Comparison of ENCODE assay signal across 34 cellular contexts in the genomic region with DNA sequence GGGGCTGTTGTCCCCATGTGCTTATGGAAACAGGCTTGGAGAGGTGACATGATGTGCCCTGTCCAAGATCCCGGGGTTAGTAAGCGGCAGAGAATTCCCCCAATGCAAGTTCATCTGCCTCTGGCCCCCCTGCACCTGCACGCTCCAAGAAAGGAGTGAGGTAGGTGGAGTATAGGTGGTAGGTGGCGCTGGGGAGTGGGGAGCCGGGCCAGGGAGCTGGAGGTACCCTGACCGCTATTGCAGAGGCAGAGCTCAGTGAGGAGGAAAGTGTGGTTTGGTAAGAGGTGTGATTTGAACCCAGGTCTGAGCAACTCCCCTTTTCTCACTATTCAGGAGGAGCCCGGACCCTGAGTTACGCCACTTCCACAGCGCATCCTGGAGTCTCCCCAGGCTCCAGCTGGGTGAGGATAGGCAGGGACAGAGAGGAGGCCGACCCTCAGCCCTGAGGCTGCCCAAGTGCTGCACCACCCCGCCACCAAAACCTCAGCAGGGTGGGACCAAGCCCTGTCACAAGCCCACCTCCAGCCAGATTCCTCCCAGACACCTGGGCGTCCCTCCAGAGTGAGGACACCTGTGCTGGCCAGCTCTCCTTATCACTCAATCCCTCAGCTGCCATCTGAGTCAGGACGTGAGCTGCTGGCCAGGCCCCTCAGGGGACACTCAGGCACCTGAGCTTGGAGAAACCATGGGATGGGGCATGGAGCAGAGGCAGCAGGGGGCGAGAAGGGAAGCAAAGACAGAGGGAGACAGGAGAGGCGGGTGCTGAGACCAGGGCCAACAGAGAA. TPM values are rescaled to one million over a fixed set of nuclear protein-coding genes. Genes with fewer than 3 reads are reported as not detected.
A peak's percentile ranks its signal among the peaks of the same experiment; 100 is the strongest.
DNase-seq lines count a peak whose midpoint lies in the region; ATAC-seq, FAIRE-seq and TF ChIP-seq lines count a peak whose summit lies in the region.
"Had no signal": no experiment of that assay in that cellular context is flagged by ENCODE, and none has a peak within 500 bp of the region (broad histone marks: within the 10 kb centered on the region; RNA-seq: fewer than 3 reads in every experiment).

No MANE protein-coding gene starts in this region.

- peaks cover 7% of the 10 kb centered on the region for H3F3A ChIP-seq in neural progenitor cell (ENCODE audit: low read depth)

- CTCF ChIA-PET in A549 (lab: Yijun Ruan, JAX) = interaction anchor here (0.8 to 1.9 kb wide), 4 partner anchors 10 to 27 kb away, joined by 3 to 4 read pairs (median 4); no protein-coding TSS in a partner anchor

- no peak overlapping the region for H3K4me3 Mint-ChIP-seq in neural progenitor cell
- H3K4me3 Mint-ChIP-seq: activated naive CD8-positive, alpha-beta T cell treated with anti-CD3 and anti-CD28 coated beads, Interleukin-2, amount 50 U/mL, for 24 hours; activated T-cell treated with anti-CD3 and anti-CD28 coated beads, Interleukin-2, amount 50 U/mL, for 72 hours; CD4-positive, alpha-beta T cell; stimulated activated naive B cell treated with anti-CD40 and anti-IgM and Interleukin-4, amounts not matched to agents 10 μg/mL and 1 μg/mL and 100 μg/mL, for 72 hours; T-helper 2 cell treated with Interferon-gamma antibody and Interleukin-4, amounts not matched to agents 5 μg/mL and 100 μg/mL, for 36 hours had no signal

- H3K4me3 ChIP-seq in A549 (no peak overlapping the region), WERI-Rb-1 (ENCODE audit: low read depth, low read length) (no peak overlapping the region), neural progenitor cell (no peak overlapping the region)
- H3K4me3 ChIP-seq: colonic mucosa, left lung, psoas muscle, uterus had no signal

- H3K27ac ChIP-seq in A549 = no peak overlapping the region
- H3K27ac ChIP-seq in WERI-Rb-1 = peak overlapping the region; percentile 1; the same call in 1 of the 2 replicates
- peak overlapping the region; percentile 50 for H3K27ac ChIP-seq in neural progenitor cell
- H3K27ac ChIP-seq: colonic mucosa, left lung, psoas muscle, uterus had no signal

- H3K4me1 Mint-ChIP-seq in neural progenitor cell = peaks cover 29% of the 10 kb centered on the region

- H3K4me1 ChIP-seq in A549 (no peaks in the 10 kb centered on the region), neural progenitor cell (peaks cover 7% of the 10 kb centered on the region)
- H3K4me1 ChIP-seq: colonic mucosa, psoas muscle, uterus had no signal

- peaks cover 6% of the 10 kb centered on the region for H3K9me3 Mint-ChIP-seq in neural progenitor cell
- H3K9me3 Mint-ChIP-seq: activated naive CD8-positive, alpha-beta T cell treated with anti-CD3 and anti-CD28 coated beads, Interleukin-2, amount 50 U/mL, for 24 hours; activated T-cell treated with anti-CD3 and anti-CD28 coated beads, Interleukin-2, amount 50 U/mL, for 72 hours; CD4-positive, alpha-beta T cell; T-helper 2 cell treated with Interferon-gamma antibody and Interleukin-4, amounts not matched to agents 5 μg/mL and 100 μg/mL, for 36 hours had no signal

- DNase-seq in A549 (ENCODE audit: low read depth in 1 of 2, low spot score in 1 of 2) (no peak), WERI-Rb-1 (no peak), islet precursor cell (peak; percentile 58), neural progenitor cell (ENCODE audit: low spot score) (no peak), NCI-H345 (lab: John Stamatoyannopoulos, UW) (no peak), GM12892 (ENCODE audit: insufficient read length) (no peak), H4 (ENCODE audit: low spot score) (no peak)
- DNase-seq: activated naive CD8-positive, alpha-beta T cell treated with anti-CD3 and anti-CD28 coated beads, Interleukin-2, amount 50 U/mL, for 24 hours; activated T-cell treated with anti-CD3 and anti-CD28 coated beads, Interleukin-2, amount 50 U/mL, for 72 hours; AML-193; CD4-positive, alpha-beta T cell; DMS79 treated with DMSO at 0.1 percent for 48 hours; effector memory CD4-positive, alpha-beta T cell; GF-D8; HCEC 1CT; hippocampal formation; left lung; MV-4-11; NCI-H146; NCI-H2107; NCI-H446; NCI-H774; nucleus accumbens; psoas muscle; Right ventricle myocardium superior; stimulated activated CD4-positive, alpha-beta T cell treated with anti-CD3 and anti-CD28 coated beads, Interleukin-15, amount 100 ng/mL, for 24 hours; stimulated activated naive B cell treated with anti-CD40 and anti-IgM and Interleukin-4, amounts not matched to agents 10 μg/mL and 1 μg/mL and 100 μg/mL, for 72 hours had no signal

- H3K9me3 ChIP-seq in A549 (no peaks in the 10 kb centered on the region), WERI-Rb-1 (ENCODE audit: severe bottlenecking) (no peaks in the 10 kb centered on the region), neural progenitor cell (ENCODE audit: low read depth) (no peaks in the 10 kb centered on the region)
- H3K9me3 ChIP-seq: colonic mucosa, left lung, psoas muscle, uterus had no signal

- TF ChIP-seq CTCF in A549 (IDR thresholded peaks at IDR 0.05) = no peak
- TF ChIP-seq CTCF in WERI-Rb-1 (IDR thresholded peaks at IDR 0.05; ENCODE audit: low read depth, low read length) = no peak
- no peak for TF ChIP-seq CTCF in neural progenitor cell (IDR thresholded peaks at IDR 0.05)

- TF ChIP-seq EP300 in A549 (IDR thresholded peaks at IDR 0.05) = no peak

- ATAC-seq in A549 (peak; percentile 11 to 17; a peak in 1 of 6 replicates), GM19023 (IDR thresholded peaks at IDR 0.05; ENCODE audit: unreplicated experiment) (no peak)
- ATAC-seq: activated naive CD8-positive, alpha-beta T cell treated with anti-CD3 and anti-CD28 coated beads, Interleukin-2, amount 50 U/mL, for 24 hours; left lung; psoas muscle; stimulated activated naive B cell treated with anti-CD40 and anti-IgM and Interleukin-4, amounts not matched to agents 10 μg/mL and 1 μg/mL and 100 μg/mL, for 72 hours had no signal

- POLR2A ChIA-PET in A549 (lab: Yijun Ruan, JAX) = interaction anchor here (1.3 kb wide), 1 partner anchor 24 kb away, joined by 4 read pairs; no protein-coding TSS in a partner anchor

- H3K36me3 Mint-ChIP-seq in neural progenitor cell = peaks cover 9% of the 10 kb centered on the region

- no peak overlapping the region for H3K9ac ChIP-seq in neural progenitor cell

- no peaks in the 10 kb centered on the region for H3K79me2 ChIP-seq in neural progenitor cell (ENCODE audit: low read depth)

- 62% methylated on average over 15 of the region's 15 CpGs for WGBS in A549 (ENCODE audit: missing lambda C conversion rate)

- no peaks in the 10 kb centered on the region for H4K20me1 ChIP-seq in neural progenitor cell (ENCODE audit: low read depth)

- FAIRE-seq in A549 (lab: Jason Lieb, UNC) (no peak), GM12892 (lab: Jason Lieb, UNC) (no peak)
- FAIRE-seq: astrocyte had no signal

- no peak overlapping the region for H2AFZ ChIP-seq in neural progenitor cell (replicated peaks)

- H3K4me2 ChIP-seq in A549 = no peak overlapping the region
- H3K4me2 ChIP-seq in neural progenitor cell = peak overlapping the region; percentile 15

- no peak for TF ChIP-seq RAD21 in A549 (conservative IDR thresholded peaks at IDR 0.05 in 1 of 2, IDR thresholded peaks at IDR 0.05 in 1 of 2)

- no peak for TF ChIP-seq POLR2A in A549 (IDR thresholded peaks at IDR 0.05; ENCODE audit: low read length)
- TF ChIP-seq POLR2A in GM12892 (IDR thresholded peaks at IDR 0.05; ENCODE audit: low read depth, low read length) = no peak

- peaks cover 13% of the 10 kb centered on the region for H3K27me3 Mint-ChIP-seq in neural progenitor cell (ENCODE audit: insufficient read depth, low read depth)
- H3K27me3 Mint-ChIP-seq: stimulated activated naive B cell treated with anti-CD40 and anti-IgM and Interleukin-4, amounts not matched to agents 10 μg/mL and 1 μg/mL and 100 μg/mL, for 72 hours had no signal

- peak overlapping the region; percentile 81 for H3K27ac Mint-ChIP-seq in neural progenitor cell
- H3K27ac Mint-ChIP-seq: activated naive CD8-positive, alpha-beta T cell treated with anti-CD3 and anti-CD28 coated beads, Interleukin-2, amount 50 U/mL, for 24 hours; activated T-cell treated with anti-CD3 and anti-CD28 coated beads, Interleukin-2, amount 50 U/mL, for 72 hours; CD4-positive, alpha-beta T cell; stimulated activated naive B cell treated with anti-CD40 and anti-IgM and Interleukin-4, amounts not matched to agents 10 μg/mL and 1 μg/mL and 100 μg/mL, for 72 hours; T-helper 2 cell treated with Interferon-gamma antibody and Interleukin-4, amounts not matched to agents 5 μg/mL and 100 μg/mL, for 36 hours had no signal

- H3K27me3 ChIP-seq in WERI-Rb-1 (ENCODE audit: insufficient read depth, low read depth, severe bottlenecking) = no peaks in the 10 kb centered on the region
- peaks cover 12% of the 10 kb centered on the region for H3K27me3 ChIP-seq in neural progenitor cell
- H3K27me3 ChIP-seq: colonic mucosa, left lung, uterus had no signal

- H3K36me3 ChIP-seq in WERI-Rb-1 (no peaks in the 10 kb centered on the region), neural progenitor cell (no peaks in the 10 kb centered on the region)
- H3K36me3 ChIP-seq: colonic mucosa, left lung, uterus had no signal

TF ChIP-seq in A549, 52 proteins besides CTCF, POLR2A, EP300 and RAD21 (continues in another document):
- no peak for TF ChIP-seq ZNF302 (CRISPR knock-in tag; IDR thresholded peaks at IDR 0.05)
- TF ChIP-seq MAFK (IDR thresholded peaks at IDR 0.05; ENCODE audit: partially characterized antibody) = no peak
- TF ChIP-seq PHF8 (IDR thresholded peaks at IDR 0.05; ENCODE audit: borderline replicate concordance, low read depth) = no peak

RNA-seq across cellular contexts. Expression of gene HAAO, which starts 5.6 kb away (rescaled TPM):
- not detected in 2 replicates for polyA plus RNA-seq in A549 (2011; rRNA removed)
- 0.03 TPM in 1 of 2 replicates, not detected in the other for polyA plus RNA-seq in A549 (2012; cell fraction: cytosol; rRNA removed)
- 0.12 TPM in 1 of 2 replicates, not detected in the other for polyA plus RNA-seq in A549 (2012; cell fraction: nucleus; rRNA removed)
- polyA plus RNA-seq in A549 (2017; fragmentation: RNase III; extraction: RNeasy Plus Mini Kit Qiagen cat#74134 plus additional on column Dnase treatment) = not detected in 3 replicates
- 0.29 TPM in 1 of 2 replicates, not detected in the other for polyA minus RNA-seq in A549 (2011; rRNA and poly(A)+ RNA removed)
- 0.77 and 2.8 TPM in 2 replicates for total RNA-seq in neural progenitor cell (ENCODE audit: low replicate concordance)
- 15.4 TPM for polyA plus RNA-seq in GM12892 (2012; ENCODE audit: missing spikeins)
- total RNA-seq in H4 (2014; rRNA removed; shearing (Covaris generic)) = not detected in 2 replicates
- total RNA-seq: CD4-positive, alpha-beta T cell had no signal

RNA-seq across cellular contexts. Expression of gene OXER1, which starts 22.8 kb away (rescaled TPM):
- polyA plus RNA-seq in A549 (2011; rRNA removed) = not detected in 2 replicates
- polyA plus RNA-seq in A549 (2012; cell fraction: cytosol; rRNA removed) = not detected in 2 replicates
- 0.02 and 0.11 TPM in 2 replicates for polyA plus RNA-seq in A549 (2012; cell fraction: nucleus; rRNA removed)
- not detected in 3 replicates for polyA plus RNA-seq in A549 (2017; fragmentation: RNase III; extraction: RNeasy Plus Mini Kit Qiagen cat#74134 plus additional on column Dnase treatment)
- not detected in 2 replicates for polyA minus RNA-seq in A549 (2011; rRNA and poly(A)+ RNA removed)
- total RNA-seq in neural progenitor cell (ENCODE audit: low replicate concordance) = 0.62 and 0.88 TPM in 2 replicates
- polyA plus RNA-seq in GM12892 (2012; ENCODE audit: missing spikeins) = 2.4 TPM
- not detected in 2 replicates for total RNA-seq in H4 (2014; rRNA removed; shearing (Covaris generic))
- total RNA-seq: activated CD8-positive, alpha-beta memory T cell treated with anti-CD3 and anti-CD28 coated beads for 36 hours; CD4-positive, alpha-beta T cell; epithelial cell of proximal tubule had no signal

Comparison
In these comparisons a context has a peak if more than half of its experiments do, and no peak if none do; other contexts are left out.
1. H3K27ac ChIP-seq: peak in WERI-Rb-1 (single experiment) and neural progenitor cell (single experiment); none in A549 (0 of 2).